ENCODE assay signal across 31 cellular contexts in the genomic region with DNA sequence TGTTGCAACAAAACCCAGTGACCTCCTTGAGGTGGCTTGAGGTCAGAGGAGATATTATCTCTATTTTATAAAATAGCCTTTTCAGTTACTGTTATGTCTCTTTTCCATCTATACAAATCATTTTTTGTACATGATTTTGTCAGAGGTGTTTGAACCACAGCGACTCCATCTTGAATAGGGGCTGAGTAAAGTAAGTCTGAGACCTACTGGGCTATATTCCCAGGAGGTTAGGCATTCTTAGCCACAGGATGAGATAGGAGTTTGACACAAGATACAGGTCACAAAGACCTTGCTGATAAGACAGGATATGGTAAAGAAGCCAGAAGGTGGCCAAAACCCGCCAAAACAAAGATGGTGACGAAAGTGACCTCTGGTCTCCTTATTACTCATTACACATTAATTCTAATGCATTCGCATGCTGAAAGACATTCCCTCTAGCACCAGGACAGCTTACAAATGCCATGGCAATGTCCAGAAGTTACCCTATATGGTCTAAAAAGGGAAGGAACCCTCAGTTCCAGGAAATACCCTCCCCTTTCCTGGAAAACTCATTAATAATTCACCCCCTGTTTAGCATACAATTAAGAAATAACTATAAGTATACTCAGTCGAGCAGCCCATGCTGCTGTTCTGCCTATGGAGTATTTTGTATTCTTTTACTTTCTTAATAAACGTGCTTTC.
"Had no signal": no experiment of that assay in that cellular context is flagged by ENCODE, and none has a peak within 500 bp of the region (broad histone marks: within the 10 kb centered on the region; RNA-seq: fewer than 3 reads in every experiment).

No MANE protein-coding gene starts in this region.

- H3K36me3 ChIP-seq: SJCRH30 had no signal

- H3K27me3 ChIP-seq: SJCRH30 had no signal

- H3K4me1 ChIP-seq: SJCRH30 had no signal

- DNase-seq: Karpas-422, MM.1S, MV-4-11, NCI-H1092, NCI-H1105, NCI-H1417 treated with DMSO at 0.1 percent for 48 hours, NCI-H1436 treated with DMSO at 0.1 percent for 48 hours, NCI-H1694 treated with DMSO at 0.1 percent for 48 hours, NCI-H187 treated with DMSO at 0.1 percent for 48 hours, NCI-H2029, NCI-H2081, NCI-H2171 treated with DMSO at 0.1 percent for 48 hours, NCI-H2227 treated with DMSO at 0.1 percent for 48 hours, NCI-H345, NCI-H446, NCI-H510A treated with DMSO at 0.1 percent for 48 hours, NCI-H524 treated with DMSO at 0.1 percent for 48 hours, NCI-H69, NCI-H748 treated with DMSO at 0.1 percent for 48 hours, NCI-H82, SHP77, SIG-M5, SJCRH30, T-cell had no signal

- H3K4me2 ChIP-seq: KMS-11, PC-9 had no signal

- H3K27ac ChIP-seq: KMS-11, PC-9, RWPE1, SJCRH30, SK-N-MC had no signal

- H3K9me3 ChIP-seq: SJCRH30 had no signal

- H3K4me3 ChIP-seq: PC-9, SJCRH30, SK-N-MC had no signal

- ATAC-seq: Panc1, Right ventricle myocardium inferior, SK-N-SH treated with all-trans-retinoic acid at 6 μM for 48 hours, T-cell had no signal

- H3K9ac ChIP-seq: KMS-11 had no signal
